In genomic region chr12:39372929-39373328, GRCh38 we compare ENCODE assay signal across 8 cellular contexts.
A peak's percentile ranks its signal among the peaks of the same experiment; 100 is the strongest.
DNase-seq lines count a peak whose midpoint lies in the region; ATAC-seq and TF ChIP-seq lines count a peak whose summit lies in the region.

No MANE protein-coding gene starts in this region.

- no peak overlapping the region for H3K27ac ChIP-seq in CD4-positive, alpha-beta memory T cell (ENCODE audit: low read depth, low read length)
- no peak overlapping the region for H3K27ac ChIP-seq in adrenal gland

- POLR2A ChIA-PET in CD4-positive, alpha-beta memory T cell (lab: Charles Lee; ENCODE audit: partially characterized antibody): interaction anchor here (0.8 to 1.3 kb wide), 2 partner anchors 14 to 70 kb away, joined by 3 to 5 read pairs; partner anchors contain the start of gene KIF21A

- peak overlapping the region; percentile 5 to 73 (median 32) for H3K4me3 Mint-ChIP-seq in CD4-positive, alpha-beta memory T cell
- H3K4me3 Mint-ChIP-seq in T-helper 2 cell treated with Interferon-gamma antibody and Interleukin-4, amounts not matched to agents 5 μg/mL and 100 μg/mL, for 36 hours: peak overlapping the region; percentile 12

- H3K36me3 Mint-ChIP-seq in CD4-positive, alpha-beta memory T cell: no peaks in the 10 kb centered on the region
- peaks cover 9% of the 10 kb centered on the region for H3K36me3 Mint-ChIP-seq in T-helper 2 cell treated with Interferon-gamma antibody and Interleukin-4, amounts not matched to agents 5 μg/mL and 100 μg/mL, for 36 hours (ENCODE audit: low read depth)

- H3K4me1 ChIP-seq in CD4-positive, alpha-beta memory T cell (ENCODE audit: insufficient read depth, low read length): peaks cover 14% of the 10 kb centered on the region
- no peaks in the 10 kb centered on the region for H3K4me1 ChIP-seq in adrenal gland (replicated peaks in 1 of 2)

- TF ChIP-seq CTCF in adrenal gland (IDR thresholded peaks at IDR 0.05): no peak

- intact Hi-C loops in CD4-positive, alpha-beta memory T cell (cut with micrococcal nuclease): loop anchor here (5.0 kb wide), 1 partner anchor 69 kb away; the partner anchor contains the start of gene KIF21A
- intact Hi-C loops in adrenal gland (cut with DNase I): no loop called here

- H3K36me3 ChIP-seq in CD4-positive, alpha-beta memory T cell (ENCODE audit: insufficient read depth, low read length): no peaks in the 10 kb centered on the region
- H3K36me3 ChIP-seq in adrenal gland (replicated peaks in 1 of 2): no peaks in the 10 kb centered on the region

- DNase-seq in CD4-positive, alpha-beta memory T cell: peak in 4 of 5 donors; percentile 4 to 11 (median 8)
- peak; percentile 36 for DNase-seq in T-helper 2 cell treated with Interferon-gamma antibody and Interleukin-4, amounts not matched to agents 5 μg/mL and 100 μg/mL, for 36 hours (ENCODE audit: low spot score)
- DNase-seq in adrenal gland (no peak), NCI-H2171 (lab: John Stamatoyannopoulos, UW) (no peak), NCI-H2227 (lab: John Stamatoyannopoulos, UW; ENCODE audit: unreplicated experiment) (no peak), SHP77 treated with DMSO at 0.1 percent for 48 hours (lab: John Stamatoyannopoulos, UW) (no peak)

- ATAC-seq in GM19351 (IDR thresholded peaks at IDR 0.05; ENCODE audit: unreplicated experiment): peak; percentile 88
- peak; percentile 74 for ATAC-seq in HG03103 (IDR thresholded peaks at IDR 0.05; ENCODE audit: low read depth, unreplicated experiment)

- peaks cover 0 to 3% (median 0%) of the 10 kb centered on the region in 8 donors for H3K9me3 Mint-ChIP-seq in CD4-positive, alpha-beta memory T cell
- peaks cover 9% of the 10 kb centered on the region for H3K9me3 Mint-ChIP-seq in T-helper 2 cell treated with Interferon-gamma antibody and Interleukin-4, amounts not matched to agents 5 μg/mL and 100 μg/mL, for 36 hours

- H3K4me3 ChIP-seq in CD4-positive, alpha-beta memory T cell (ENCODE audit: low read length in 2 of 2): no peak overlapping the region
- no peak overlapping the region for H3K4me3 ChIP-seq in adrenal gland

- H3K27me3 ChIP-seq in CD4-positive, alpha-beta memory T cell (ENCODE audit: insufficient read depth, low read length): no peaks in the 10 kb centered on the region
- no peaks in the 10 kb centered on the region for H3K27me3 ChIP-seq in adrenal gland

- H3K27me3 Mint-ChIP-seq in CD4-positive, alpha-beta memory T cell: no peaks in the 10 kb centered on the region
- H3K27me3 Mint-ChIP-seq in T-helper 2 cell treated with Interferon-gamma antibody and Interleukin-4, amounts not matched to agents 5 μg/mL and 100 μg/mL, for 36 hours (ENCODE audit: low read depth): no peaks in the 10 kb centered on the region

- peaks cover 14 to 29% (median 18%) of the 10 kb centered on the region in 4 donors for H3K4me1 Mint-ChIP-seq in CD4-positive, alpha-beta memory T cell
- peaks cover 22% of the 10 kb centered on the region for H3K4me1 Mint-ChIP-seq in T-helper 2 cell treated with Interferon-gamma antibody and Interleukin-4, amounts not matched to agents 5 μg/mL and 100 μg/mL, for 36 hours (ENCODE audit: low read depth)

- H3K9me3 ChIP-seq in CD4-positive, alpha-beta memory T cell (ENCODE audit: control insufficient read depth in 1 of 2, low read length in 2 of 2): no peaks in the 10 kb centered on the region
- H3K9me3 ChIP-seq in adrenal gland (replicated peaks in 1 of 3): no peaks in the 10 kb centered on the region

- CTCF ChIA-PET in CD4-positive, alpha-beta memory T cell (lab: Charles Lee; ENCODE audit: partially characterized antibody): interaction anchor here (1.4 to 1.7 kb wide), 2 partner anchors 65 to 71 kb away, joined by 3 to 5 read pairs; no protein-coding TSS in a partner anchor

- WGBS in adrenal gland, 4 donors: 72 to 89% (median 74%) methylated on average over 2 of the region's 2 CpGs

- no peak for TF ChIP-seq POLR2A in adrenal gland (IDR thresholded peaks at IDR 0.05)

- H3K27ac Mint-ChIP-seq in CD4-positive, alpha-beta memory T cell: peak overlapping the region in 5 of 7 donors; percentile 0 to 48 (median 20)
- peak overlapping the region; percentile 63 for H3K27ac Mint-ChIP-seq in T-helper 2 cell treated with Interferon-gamma antibody and Interleukin-4, amounts not matched to agents 5 μg/mL and 100 μg/mL, for 36 hours

Comparison
In these comparisons a context has a peak if more than half of its experiments do, and no peak if none do; other contexts are left out.
1. DNase-seq: peak in CD4-positive, alpha-beta memory T cell (4 of 5) and T-helper 2 cell treated with Interferon-gamma antibody and Interleukin-4, amounts not matched to agents 5 μg/mL and 100 μg/mL, for 36 hours (single experiment); none in adrenal gland (0 of 7), NCI-H2171 (single experiment), NCI-H2227 (single experiment) and SHP77 treated with DMSO at 0.1 percent for 48 hours (single experiment).